In the genomic region with DNA sequence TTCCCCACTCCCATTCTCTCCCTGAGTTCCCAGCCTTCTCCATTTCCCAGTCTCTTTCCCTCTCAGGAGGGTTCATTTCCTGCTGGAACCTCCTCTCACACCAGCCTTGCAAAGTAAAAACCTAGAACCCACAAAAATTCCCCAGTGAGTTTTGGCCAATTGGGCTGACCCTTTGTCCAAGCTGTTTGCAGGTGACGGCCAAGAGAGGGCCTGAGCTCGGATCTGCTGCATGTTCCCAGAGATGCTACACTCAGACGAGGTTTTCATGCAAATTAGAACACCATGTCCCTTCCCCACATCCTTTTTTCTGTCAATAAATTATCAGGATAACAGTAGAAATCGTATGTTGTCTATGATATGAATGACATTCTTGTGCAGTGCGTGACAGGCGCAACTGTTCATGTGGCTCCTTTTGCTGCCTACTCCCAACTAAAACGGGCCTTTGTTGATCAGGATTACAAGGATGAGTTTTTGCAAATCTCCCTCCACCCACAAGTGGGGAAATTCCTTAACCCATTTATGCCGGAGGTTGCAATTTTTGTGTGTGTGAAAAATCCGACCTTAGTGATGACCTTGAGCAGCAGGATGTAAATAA, we compare ENCODE assay signal across 22 cellular contexts.
DNase-seq lines count a peak whose midpoint lies in the region; ATAC-seq and TF ChIP-seq lines count a peak whose summit lies in the region.
"Had no signal": no experiment of that assay in that cellular context is flagged by ENCODE, and none has a peak within 500 bp of the region (broad histone marks: within the 10 kb centered on the region; RNA-seq: fewer than 3 reads in every experiment).

No MANE protein-coding gene starts in this region.

- H3K4me1 Mint-ChIP-seq in neural progenitor cell (peaks cover 16% of the 10 kb centered on the region), type B pancreatic cell (ENCODE audit: unreplicated experiment) (no peaks in the 10 kb centered on the region)
- H3K4me1 Mint-ChIP-seq: CD14-positive monocyte; CD8-positive, alpha-beta memory T cell had no signal

- no peak overlapping the region for H3K4me2 ChIP-seq in neural progenitor cell
- H3K4me2 ChIP-seq: A549; BLaER1 treated with 17β-estradiol and CSF1 and Interleukin-3, amounts not matched to agents 10 nM and 100 nM had no signal

- H3K27me3 ChIP-seq in neural progenitor cell = no peaks in the 10 kb centered on the region
- H3K27me3 ChIP-seq: BLaER1 treated with 17β-estradiol and CSF1 and Interleukin-3, amounts not matched to agents 10 nM and 100 nM had no signal

- no peak overlapping the region for H3K9ac ChIP-seq in neural progenitor cell
- H3K9ac ChIP-seq: BLaER1 treated with 17β-estradiol and CSF1 and Interleukin-3, amounts not matched to agents 10 nM and 100 nM; GM23248 had no signal

- TF ChIP-seq CTCF in neural progenitor cell (IDR thresholded peaks at IDR 0.05) = no peak
- TF ChIP-seq CTCF in type B pancreatic cell (conservative IDR thresholded peaks at IDR 0.05) = no peak

- H3K27ac ChIP-seq in caudate nucleus (ENCODE audit: low read depth, low read length) (peak overlapping the region; percentile 18), neural progenitor cell (no peak overlapping the region)
- H3K27ac ChIP-seq: A549; BLaER1 treated with 17β-estradiol and CSF1 and Interleukin-3, amounts not matched to agents 10 nM and 100 nM; GM23248 had no signal

- H3K4me3 ChIP-seq in neural progenitor cell = no peak overlapping the region
- H3K4me3 ChIP-seq: A549; BLaER1 treated with 17β-estradiol and CSF1 and Interleukin-3, amounts not matched to agents 10 nM and 100 nM; GM23248 had no signal

- in situ Hi-C loops in G401 (cut with HindIII; ENCODE audit: low sequenced_read_pairs) = loop anchor here (25.0 kb wide), 1 partner anchor 731 kb away; the partner anchor contains the start of genes C19orf67 and SAMD1

- peak; percentile 57 for DNase-seq in G401 (ENCODE audit: low spot score)
- DNase-seq in caudate nucleus (lab: John Stamatoyannopoulos, UW) = peak in 20 of 61 donors; percentile 1 to 48 (median 16)
- DNase-seq in neural progenitor cell (ENCODE audit: low spot score) = no peak
- no peak for DNase-seq in sciatic nerve (ENCODE audit: low spot score)
- DNase-seq in activated T-cell treated with anti-CD3 and anti-CD28 coated beads, Interleukin-2, amount 50 U/mL, for 1 hour = no peak
- DNase-seq in type B pancreatic cell (ENCODE audit: extremely low spot score, unreplicated experiment) = no peak
- DNase-seq: 8988T; ACHN; AML-193; BE2C; Calu3; CD4-positive, alpha-beta T cell; CD8-positive, alpha-beta memory T cell; COR-L47; DMS53; DMS79 treated with DMSO at 0.1 percent for 48 hours; GM23248; H7; HCEC 1CT had no signal

- H3K36me3 Mint-ChIP-seq in neural progenitor cell (no peaks in the 10 kb centered on the region), type B pancreatic cell (no peaks in the 10 kb centered on the region)
- H3K36me3 Mint-ChIP-seq: CD14-positive monocyte; CD8-positive, alpha-beta memory T cell had no signal

- no peak overlapping the region for H2AFZ ChIP-seq in neural progenitor cell (replicated peaks)
- H2AFZ ChIP-seq: GM23248 had no signal

- intact Hi-C loops in sciatic nerve (cut with DNase I) = no loop called here

- H3K27me3 Mint-ChIP-seq in neural progenitor cell (ENCODE audit: insufficient read depth, low read depth) (peaks cover 9% of the 10 kb centered on the region), type B pancreatic cell (peaks cover 3% of the 10 kb centered on the region)

- ATAC-seq in sciatic nerve = no peak
- ATAC-seq: A549 had no signal

- H3F3A ChIP-seq in neural progenitor cell (ENCODE audit: low read depth) = no peaks in the 10 kb centered on the region

- no peaks in the 10 kb centered on the region for H3K4me1 ChIP-seq in neural progenitor cell
- H3K4me1 ChIP-seq: A549, BE2C had no signal

- no peaks in the 10 kb centered on the region for H3K36me3 ChIP-seq in neural progenitor cell
- H3K36me3 ChIP-seq: BE2C; BLaER1 treated with 17β-estradiol and CSF1 and Interleukin-3, amounts not matched to agents 10 nM and 100 nM had no signal

- H3K79me2 ChIP-seq in neural progenitor cell (ENCODE audit: low read depth) = no peaks in the 10 kb centered on the region

- no peaks in the 10 kb centered on the region for H3K9me3 ChIP-seq in neural progenitor cell (ENCODE audit: low read depth)
- H3K9me3 ChIP-seq: BE2C had no signal

- H3K27ac Mint-ChIP-seq in neural progenitor cell (peak overlapping the region; percentile 63), type B pancreatic cell (no peak overlapping the region)
- H3K27ac Mint-ChIP-seq: CD14-positive monocyte; CD4-positive, alpha-beta T cell; CD8-positive, alpha-beta memory T cell had no signal

- no peak overlapping the region for H3K4me3 Mint-ChIP-seq in neural progenitor cell
- H3K4me3 Mint-ChIP-seq in type B pancreatic cell = no peak overlapping the region
- H3K4me3 Mint-ChIP-seq: CD14-positive monocyte; CD4-positive, alpha-beta T cell; CD8-positive, alpha-beta memory T cell had no signal

- no peaks in the 10 kb centered on the region for H4K20me1 ChIP-seq in neural progenitor cell (ENCODE audit: low read depth)
- H4K20me1 ChIP-seq: BLaER1 treated with 17β-estradiol and CSF1 and Interleukin-3, amounts not matched to agents 10 nM and 100 nM had no signal

- H3K9me3 Mint-ChIP-seq in neural progenitor cell (peaks cover 4% of the 10 kb centered on the region), type B pancreatic cell (no peaks in the 10 kb centered on the region)
- H3K9me3 Mint-ChIP-seq: CD4-positive, alpha-beta T cell had no signal
